8 cellular contexts compared by ENCODE assay signal in the genomic region with DNA sequence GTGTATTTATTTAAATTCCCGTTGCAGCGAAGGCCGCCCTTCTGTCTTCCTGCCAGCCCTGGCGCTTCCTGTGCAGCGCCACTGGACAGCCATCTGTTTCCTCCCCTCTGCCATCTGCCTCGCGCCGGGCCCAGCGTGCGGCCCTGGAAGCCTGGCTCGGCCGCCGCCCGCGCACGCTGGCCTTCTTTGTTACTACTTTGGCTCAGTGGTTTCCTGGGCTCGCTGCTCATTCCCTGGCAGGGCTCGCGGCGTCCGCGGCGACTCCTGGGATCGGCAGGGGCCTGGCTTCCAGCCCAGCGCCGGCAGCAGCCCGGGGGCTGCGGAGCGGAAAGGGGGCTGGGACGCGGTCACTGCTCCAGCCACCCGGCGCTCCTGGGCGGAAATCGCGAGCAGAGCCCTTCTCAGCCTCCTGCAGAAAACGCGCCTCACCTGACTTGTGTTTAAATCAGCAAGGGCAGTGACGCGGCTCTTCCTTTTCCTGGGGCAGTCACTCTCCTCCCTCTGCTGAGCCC. TPM values are rescaled to one million over a fixed set of nuclear protein-coding genes. Genes with fewer than 3 reads are reported as not detected.
DNase-seq lines count a peak whose midpoint lies in the region; ATAC-seq, FAIRE-seq and TF ChIP-seq lines count a peak whose summit lies in the region.

No MANE protein-coding gene starts in this region.

- peak overlapping the region; percentile 45 to 71 (median 59) for H3K4me3 ChIP-seq in BLaER1 treated with 17β-estradiol and CSF1 and Interleukin-3, amounts not matched to agents 10 nM and 100 nM
- peak overlapping the region; percentile 51 for H3K4me3 ChIP-seq in fibroblast of villous mesenchyme (ENCODE audit: low read depth, low read length)
- peak overlapping the region; percentile 41 to 65 for H3K4me3 ChIP-seq in testis

- POLR2A ChIA-PET in naive thymus-derived CD8-positive, alpha-beta T cell (lab: Charles Lee): interaction anchor here (0.8 to 7.9 kb wide), 12 partner anchors 9 to 69 kb away, joined by 3 to 52 read pairs (median 10); a partner anchor contains a TSS

- intact Hi-C loops in testis (cut with DNase I; ENCODE audit: low total_unique reads): no loop called here

- peaks cover 3 to 27% (median 21%) of the 10 kb centered on the region in 11 experiments; a peak in 20 of 22 replicates for H3K36me3 ChIP-seq in BLaER1 treated with 17β-estradiol and CSF1 and Interleukin-3, amounts not matched to agents 10 nM and 100 nM
- H3K36me3 ChIP-seq in testis (ENCODE audit: low read depth, missing control alignments): no peaks in the 10 kb centered on the region

- H3K4me2 ChIP-seq in BLaER1 treated with 17β-estradiol and CSF1 and Interleukin-3, amounts not matched to agents 10 nM and 100 nM: peak overlapping the region; percentile 88 to 99 (median 96)

- peaks cover 0 to 7% (median 0%) of the 10 kb centered on the region in 11 experiments; a peak in 1 of 22 replicates for H3K9me3 ChIP-seq in BLaER1 treated with 17β-estradiol and CSF1 and Interleukin-3, amounts not matched to agents 10 nM and 100 nM (replicated peaks in 1 of 11)
- H3K9me3 ChIP-seq in testis: no peaks in the 10 kb centered on the region

- 1 to 2% methylated on average over 11 to 34 of the region's 40 CpGs for WGBS in testis, 2 donors

- H3K9ac ChIP-seq in BLaER1 treated with 17β-estradiol and CSF1 and Interleukin-3, amounts not matched to agents 10 nM and 100 nM: peak overlapping the region; percentile 81 to 94 (median 89)

- H3K27me3 Mint-ChIP-seq in naive thymus-derived CD8-positive, alpha-beta T cell: no peaks in the 10 kb centered on the region

- peak overlapping the region; percentile 97 to 100 (median 99) for H3K27ac Mint-ChIP-seq in naive thymus-derived CD8-positive, alpha-beta T cell

- H3K4me1 Mint-ChIP-seq in naive thymus-derived CD8-positive, alpha-beta T cell: peaks cover 33 to 85% (median 83%) of the 10 kb centered on the region in 4 donors

- TF ChIP-seq CTCF in fibroblast of villous mesenchyme (IDR thresholded peaks at IDR 0.05; ENCODE audit: insufficient read depth, low read depth, low read length): no peak
- peak in 1 of 3 experiments; percentile 5 for TF ChIP-seq CTCF in testis (IDR thresholded peaks at IDR 0.05)

- H3K27me3 ChIP-seq in BLaER1 treated with 17β-estradiol and CSF1 and Interleukin-3, amounts not matched to agents 10 nM and 100 nM: no peaks in the 10 kb centered on the region
- H3K27me3 ChIP-seq in testis: no peaks in the 10 kb centered on the region

- no peaks in the 10 kb centered on the region for H3K9me3 Mint-ChIP-seq in naive thymus-derived CD8-positive, alpha-beta T cell

- ATAC-seq in GM19438 (IDR thresholded peaks at IDR 0.05; ENCODE audit: low read depth, unreplicated experiment) (peak; percentile 67), HG03565 (IDR thresholded peaks at IDR 0.05; ENCODE audit: unreplicated experiment) (peak; percentile 43)
- ATAC-seq in naive thymus-derived CD8-positive, alpha-beta T cell: peak; percentile 70 to 78

- DNase-seq in RCC 7860 (ENCODE audit: low spot score) (peak; percentile 74), activated gamma-delta T cell (lab: John Stamatoyannopoulos, UW) (peak; percentile 27), fibroblast of villous mesenchyme (ENCODE audit: low read depth) (peak; percentile 81), testis (peak; percentile 87)
- DNase-seq in naive thymus-derived CD8-positive, alpha-beta T cell: peak; percentile 37 to 81 (median 62)

- H3K4me1 ChIP-seq in BLaER1 treated with 17β-estradiol and CSF1 and Interleukin-3, amounts not matched to agents 10 nM and 100 nM: peaks cover 80 to 99% (median 88%) of the 10 kb centered on the region in 10 experiments
- peaks cover 8% of the 10 kb centered on the region for H3K4me1 ChIP-seq in testis

- peak overlapping the region; percentile 86 to 96 (median 94) for H3K4me3 Mint-ChIP-seq in naive thymus-derived CD8-positive, alpha-beta T cell

- FAIRE-seq in RCC 7860 (lab: Jason Lieb, UNC): no peak

- peak overlapping the region; percentile 87 to 98 (median 96) for H3K27ac ChIP-seq in BLaER1 treated with 17β-estradiol and CSF1 and Interleukin-3, amounts not matched to agents 10 nM and 100 nM
- H3K27ac ChIP-seq in testis: peak overlapping the region; percentile 70 to 86

- no peak for TF ChIP-seq POLR2A in testis (IDR thresholded peaks at IDR 0.05)

- peaks cover 17 to 75% (median 52%) of the 10 kb centered on the region in 11 experiments; a peak in 18 of 22 replicates for H4K20me1 ChIP-seq in BLaER1 treated with 17β-estradiol and CSF1 and Interleukin-3, amounts not matched to agents 10 nM and 100 nM

- peaks cover 0 to 22% (median 9%) of the 10 kb centered on the region in 3 donors for H3K36me3 Mint-ChIP-seq in naive thymus-derived CD8-positive, alpha-beta T cell

RNA-seq across cellular contexts. Expression of a gene that starts 9.9 kb away (rescaled TPM):
- total RNA-seq in fibroblast of villous mesenchyme (8.2 and 8.4 TPM in 2 replicates), testis (10 to 100 TPM; 19.7 to 40.9 TPM)
- 10 to 100 TPM; 46.4 to 48.8 TPM for total RNA-seq in naive thymus-derived CD8-positive, alpha-beta T cell
- polyA plus RNA-seq in naive thymus-derived CD8-positive, alpha-beta T cell: 100 to 1,000 TPM in 1 of 3 donors, 10 to 100 TPM in 2; 67.4 to 122 (median 98.5) TPM
- 15.0 TPM for polyA plus RNA-seq in testis (ENCODE audit: insufficient read depth, low read depth, low replicate concordance)

Comparison
In these comparisons a context has a peak if more than half of its experiments do, and no peak if none do; other contexts are left out.
1. Peak in every context shown above with its lines: DNase-seq, ATAC-seq, H3K4me3 ChIP-seq and H3K27ac ChIP-seq.
2. DNase-seq: peak in every context shown above with its lines; median percentile 87 in testis; 81 in fibroblast of villous mesenchyme; 74 in RCC 7860; 62 in naive thymus-derived CD8-positive, alpha-beta T cell; 27 in activated gamma-delta T cell.